21 cellular contexts compared by ENCODE assay signal in genomic region chr3:125013095-125013494, GRCh38.
"Had no signal": no experiment of that assay in that cellular context is flagged by ENCODE, and none has a peak within 500 bp of the region (broad histone marks: within the 10 kb centered on the region; RNA-seq: fewer than 3 reads in every experiment).

No MANE protein-coding gene starts in this region.

- ATAC-seq: activated CD4-positive, CD25-positive, alpha-beta regulatory T cell treated with anti-CD3 and anti-CD28 coated beads, Interleukin-2, amount 50 U/mL, for 24 hours; effector memory CD8-positive, alpha-beta T cell; lower lobe of right lung had no signal

- H3K4me3 ChIP-seq: adrenal gland, colonic mucosa, dorsolateral prefrontal cortex, heart right ventricle, lower lobe of right lung, stomach, suprapubic skin, transverse colon had no signal

- H3K9me3 ChIP-seq: adrenal gland, colonic mucosa, heart right ventricle, lower lobe of right lung, stomach, suprapubic skin, transverse colon had no signal

- H3K27ac ChIP-seq: adrenal gland, colonic mucosa, dorsolateral prefrontal cortex, lower lobe of right lung, stomach, suprapubic skin, transverse colon had no signal

- H3K36me3 ChIP-seq: colonic mucosa, transverse colon had no signal

- DNase-seq: activated CD4-positive, alpha-beta T cell treated with anti-CD3 and anti-CD28 coated beads, Interleukin-2, amount 50 U/mL, for 1 hour; activated CD8-positive, alpha-beta memory T cell treated with anti-CD3 and anti-CD28 coated beads for 24 hours; activated CD8-positive, alpha-beta memory T cell treated with anti-CD3 and anti-CD28 coated beads, Interleukin-2, amount 50 U/mL, for 4 hours; activated effector memory CD4-positive, alpha-beta T cell treated with Interleukin-2 at 50 U/mL for 16 hours; activated naive CD4-positive, alpha-beta T cell treated with anti-CD3 and anti-CD28 coated beads, Interleukin-2, amount 50 U/mL, for 16 hours; activated T-cell treated with anti-CD3 and anti-CD28 coated beads, Interleukin-2, amount 50 U/mL, for 4 hours; colonic mucosa; dorsolateral prefrontal cortex; effector memory CD8-positive, alpha-beta T cell; heart right ventricle; kidney; lower lobe of right lung; naive B cell; stimulated activated CD4-positive, alpha-beta T cell treated with anti-CD3 and anti-CD28 coated beads, Interleukin-4, amount 100 ng/mL, for 4 hours; stomach; transverse colon had no signal

- H3K9me3 Mint-ChIP-seq: activated T-cell treated with anti-CD3 and anti-CD28 coated beads, Interleukin-2, amount 50 U/mL, for 4 hours; effector memory CD8-positive, alpha-beta T cell; naive B cell; T-helper 1 cell treated with Interleukin-12 subunit alpha and Interleukin-12 subunit beta and Interleukin-4 antibody, amounts not matched to agents 30 μg/mL and 1 μg/mL, for 36 hours had no signal

- H3K4me1 ChIP-seq: adrenal gland, colonic mucosa, suprapubic skin, transverse colon had no signal

- H3K27me3 ChIP-seq: adrenal gland, colonic mucosa, dorsolateral prefrontal cortex, heart right ventricle, stomach, suprapubic skin, transverse colon had no signal

- H3K27ac Mint-ChIP-seq: progenitor cell of endocrine pancreas; T-helper 1 cell treated with Interleukin-12 subunit alpha and Interleukin-12 subunit beta and Interleukin-4 antibody, amounts not matched to agents 30 μg/mL and 1 μg/mL, for 36 hours had no signal

- H3K27me3 Mint-ChIP-seq: effector memory CD8-positive, alpha-beta T cell; naive B cell had no signal

- H3K4me3 Mint-ChIP-seq: activated T-cell treated with anti-CD3 and anti-CD28 coated beads, Interleukin-2, amount 50 U/mL, for 4 hours; effector memory CD8-positive, alpha-beta T cell; naive B cell; T-helper 1 cell treated with Interleukin-12 subunit alpha and Interleukin-12 subunit beta and Interleukin-4 antibody, amounts not matched to agents 30 μg/mL and 1 μg/mL, for 36 hours had no signal

- H3K4me1 Mint-ChIP-seq: naive B cell had no signal
